ENCODE assay signal across 18 cellular contexts in the genomic region with DNA sequence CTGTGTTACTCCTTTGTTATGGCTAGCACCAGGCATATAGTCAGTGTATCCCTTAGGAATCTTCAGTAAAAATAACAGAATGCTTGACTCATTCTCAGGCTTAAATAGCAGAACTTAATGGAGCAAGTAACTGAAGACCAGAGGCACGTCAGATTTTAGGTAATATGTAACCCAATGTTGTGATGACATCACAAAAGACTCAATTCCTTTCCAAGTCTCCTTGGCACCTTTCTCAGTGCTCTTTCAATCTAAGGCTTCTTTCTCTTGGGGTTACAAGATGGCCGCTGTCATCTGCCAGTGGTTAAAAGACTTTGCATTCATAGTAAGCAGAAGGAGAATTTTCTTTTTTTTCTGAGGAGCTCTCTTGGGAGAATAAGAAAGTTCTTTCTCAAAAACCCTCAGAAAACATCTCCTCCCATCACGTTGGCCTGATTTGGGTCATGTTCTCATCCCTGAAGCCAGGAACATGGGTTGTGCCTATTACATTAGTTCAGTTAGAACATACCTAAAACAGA. TPM values are rescaled to one million over a fixed set of nuclear protein-coding genes. Genes with fewer than 3 reads are reported as not detected.
DNase-seq lines count a peak whose midpoint lies in the region; ATAC-seq, FAIRE-seq and TF ChIP-seq lines count a peak whose summit lies in the region.
"Had no signal": no experiment of that assay in that cellular context is flagged by ENCODE, and none has a peak within 500 bp of the region (broad histone marks: within the 10 kb centered on the region; RNA-seq: fewer than 3 reads in every experiment).

No MANE protein-coding gene starts in this region.

- TF ChIP-seq CTCF in heart left ventricle (IDR thresholded peaks at IDR 0.05) (no peak), D721Med (IDR thresholded peaks at IDR 0.05; ENCODE audit: insufficient read depth, missing control alignments) (no peak), PC-3 (conservative IDR thresholded peaks at IDR 0.05; ENCODE audit: low read depth, low read length) (no peak)

- H3K36me3 ChIP-seq in heart left ventricle = no peaks in the 10 kb centered on the region
- no peaks in the 10 kb centered on the region for H3K36me3 ChIP-seq in effector memory CD4-positive, alpha-beta T cell (ENCODE audit: control insufficient read depth, insufficient read depth, low read length)
- H3K36me3 ChIP-seq in PC-3 (ENCODE audit: low read depth, low read length) = no peaks in the 10 kb centered on the region

- ATAC-seq in heart left ventricle (peak; percentile 55 to 85 (median 72)), PC-3 (no peak)

- H3K9ac ChIP-seq in PC-3 (ENCODE audit: low read length) = no peak overlapping the region

- no peaks in the 10 kb centered on the region for H3K4me1 ChIP-seq in heart left ventricle
- no peaks in the 10 kb centered on the region for H3K4me1 ChIP-seq in effector memory CD4-positive, alpha-beta T cell (ENCODE audit: control insufficient read depth, insufficient read depth, low read length, poor library complexity, severe bottlenecking)
- no peaks in the 10 kb centered on the region for H3K4me1 ChIP-seq in PC-3 (ENCODE audit: insufficient read depth, low read length)

- TF ChIP-seq POLR2A in heart left ventricle (IDR thresholded peaks at IDR 0.05) = no peak

- H3K4me3 ChIP-seq in heart left ventricle (no peak overlapping the region), PC-3 (ENCODE audit: low read length) (no peak overlapping the region)
- no peak overlapping the region for H3K4me3 ChIP-seq in effector memory CD4-positive, alpha-beta T cell (ENCODE audit: insufficient read depth, low read depth, low read length, poor library complexity, severe bottlenecking)
- H3K4me3 ChIP-seq: hepatocyte had no signal

- POLR2A ChIA-PET in PC-3 (lab: Charles Lee; ENCODE audit: unreplicated experiment) = no interaction called here

- no peak overlapping the region for H2AFZ ChIP-seq in PC-3 (ENCODE audit: low read length)
- H2AFZ ChIP-seq: hepatocyte had no signal

- in situ Hi-C loops in Caki2 (cut with HindIII; ENCODE audit: low pct_unique_long_range_greater_than_20kb, low sequenced_read_pairs) (no loop called here), KBM-7 (cut with MboI; ENCODE audit: low pct_unique_long_range_greater_than_20kb, low sequenced_read_pairs) (no loop called here)

- WGBS in heart left ventricle, 4 donors = 61 to 68% (median 63%) methylated on average over 3 of the region's 3 CpGs

- no peaks in the 10 kb centered on the region for H3K9me2 ChIP-seq in PC-3 (replicated peaks; ENCODE audit: low read length)

- peaks cover 0 to 6% (median 0%) of the 10 kb centered on the region in 12 donors for H3K9me3 ChIP-seq in heart left ventricle
- no peaks in the 10 kb centered on the region for H3K9me3 ChIP-seq in effector memory CD4-positive, alpha-beta T cell (ENCODE audit: control insufficient read depth, low read length)
- H3K9me3 ChIP-seq in PC-3 (ENCODE audit: low read length) = no peaks in the 10 kb centered on the region

- H3K27me3 ChIP-seq in heart left ventricle (no peaks in the 10 kb centered on the region), PC-3 (ENCODE audit: low read length) (no peaks in the 10 kb centered on the region)
- no peaks in the 10 kb centered on the region for H3K27me3 ChIP-seq in effector memory CD4-positive, alpha-beta T cell (replicated peaks; ENCODE audit: control insufficient read depth, insufficient read depth, low read length, poor library complexity, severe bottlenecking)
- H3K27me3 ChIP-seq: hepatocyte had no signal

- no peaks in the 10 kb centered on the region for H4K20me1 ChIP-seq in PC-3 (ENCODE audit: low read length)

- BruUV-seq in PC-3 (replicated peaks; lab: Mats Ljungman, UMichigan) = no TSS peak

- H3K27ac ChIP-seq in heart left ventricle = peak overlapping the region in 8 of 12 donors; percentile 6 to 72 (median 26)
- no peak overlapping the region for H3K27ac ChIP-seq in effector memory CD4-positive, alpha-beta T cell (ENCODE audit: insufficient read depth, low read length, poor library complexity, severe bottlenecking)
- H3K27ac ChIP-seq in PC-3 (ENCODE audit: low read length) = no peak overlapping the region
- H3K27ac ChIP-seq: hepatocyte had no signal

- intact Hi-C loops in heart left ventricle (cut with DNase I) = no loop called here
- intact Hi-C loops in PC-3 (cut with micrococcal nuclease) = no loop called here

- no peak for FAIRE-seq in D721Med (lab: Jason Lieb, UNC)
- FAIRE-seq: colon had no signal

- DNase-seq in Caki2 (ENCODE audit: low read depth) (peak; percentile 86), amniotic epithelial cell (ENCODE audit: low read depth) (peak; percentile 39), heart left ventricle (peak in 1 of 5 donors; percentile 28), renal cortical epithelial cell (ENCODE audit: low read depth) (peak; percentile 100), D721Med (ENCODE audit: insufficient read length, low spot score) (no peak), KBM-7 (no peak), PC-3 (no peak)
- no peak for DNase-seq in effector memory CD4-positive, alpha-beta T cell
- DNase-seq: activated CD4-positive, alpha-beta memory T cell treated with anti-CD3 and anti-CD28 coated beads for 36 hours; activated T-cell treated with anti-CD3 and anti-CD28 coated beads, Interleukin-2, amount 50 U/mL, for 48 hours; C1 segment of cervical spinal cord; left cardiac atrium; NCI-H2029; NCI-H524; posterior cingulate gyrus; stimulated activated CD4-positive, alpha-beta T cell treated with anti-CD3 and anti-CD28 coated beads, Interleukin-15, amount 100 ng/mL, for 24 hours had no signal

- no peak overlapping the region for H3K4me2 ChIP-seq in PC-3 (ENCODE audit: low read length)
- H3K4me2 ChIP-seq: hepatocyte had no signal

- CTCF ChIA-PET in PC-3 (lab: Charles Lee) = no interaction called here

- no peaks in the 10 kb centered on the region for H3K79me2 ChIP-seq in PC-3 (ENCODE audit: low read length)
- H3K79me2 ChIP-seq: hepatocyte had no signal

- H3F3A ChIP-seq in PC-3 (ENCODE audit: low read length, unreplicated experiment) = no peaks in the 10 kb centered on the region

RNA-seq across cellular contexts. Expression of a gene that starts 33.4 kb away (rescaled TPM):
- total RNA-seq in Caki2 (2014; rRNA removed; shearing (Covaris generic); ENCODE audit: low replicate concordance) = not detected in 2 replicates
- total RNA-seq in heart left ventricle (1,000 to 10,000 TPM in 3 of 9 donors, 100 to 1,000 TPM in 6; 347 to 1,187 (median 598) TPM), renal cortical epithelial cell (43.6 and 748 TPM in 2 replicates), PC-3 (2014; rRNA removed) (not detected in 2 replicates)
- polyA plus RNA-seq in heart left ventricle = 100 to 1,000 TPM; 238 to 397 TPM
- total RNA-seq: activated CD4-positive, alpha-beta memory T cell treated with anti-CD3 and anti-CD28 coated beads for 36 hours had no signal

Comparison
In these comparisons a context has a peak if more than half of its experiments do, and no peak if none do; other contexts are left out.
1. DNase-seq: peak in Caki2 (single experiment), amniotic epithelial cell (single experiment) and renal cortical epithelial cell (single experiment); none in D721Med (single experiment), effector memory CD4-positive, alpha-beta T cell (0 of 3), KBM-7 (single experiment) and PC-3 (single experiment).
2. H3K27ac ChIP-seq: peak in heart left ventricle (8 of 12); none in effector memory CD4-positive, alpha-beta T cell (single experiment) and PC-3 (single experiment).
3. RNA of a gene that starts 33.4 kb away (total RNA-seq): 43.6 to 748 TPM in renal cortical epithelial cell and 347 to 1,187 TPM in heart left ventricle; not detected in Caki2 and not detected in PC-3; every median in the first group is over 10 times any median in the second.